24 cellular contexts compared by ENCODE assay signal in the genomic region with DNA sequence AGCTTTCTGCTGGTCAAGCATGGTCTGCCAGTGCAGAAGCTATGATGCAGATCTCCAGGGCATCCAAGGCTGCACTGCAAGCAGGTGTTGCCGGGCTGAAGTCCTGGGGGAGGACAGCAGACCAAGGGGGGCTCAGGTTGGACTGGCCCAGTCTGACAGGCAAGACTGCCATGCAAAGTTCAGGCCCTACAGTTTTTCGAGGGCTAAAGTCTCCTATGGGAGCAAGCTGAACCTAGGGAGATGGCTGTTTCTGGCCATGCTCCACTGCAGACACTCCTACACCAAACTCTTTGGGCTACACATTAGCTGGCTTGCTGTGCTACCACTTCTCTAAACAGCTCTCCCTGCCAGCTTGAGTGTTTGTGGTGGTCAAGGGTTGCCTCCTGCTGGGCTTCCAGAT.
"Had no signal": no experiment of that assay in that cellular context is flagged by ENCODE, and none has a peak within 500 bp of the region (broad histone marks: within the 10 kb centered on the region; RNA-seq: fewer than 3 reads in every experiment).

No MANE protein-coding gene starts in this region.

- H3K9me3 ChIP-seq: neutrophil, tibial artery had no signal

- H3K27ac ChIP-seq: breast epithelium, esophagus muscularis mucosa, foreskin keratinocyte, heart left ventricle, neutrophil, skin epidermis, stomach, tibial artery, WERI-Rb-1 had no signal

- H3K4me1 ChIP-seq: breast epithelium, esophagus muscularis mucosa, foreskin keratinocyte, heart left ventricle, stomach had no signal

- DNase-seq: activated CD4-positive, alpha-beta T cell treated with anti-CD3 and anti-CD28 coated beads, Interleukin-2, amount 10 ng/mL, durations not matched to agents 24 days and 14 days; activated CD4-positive, CD25-positive, alpha-beta regulatory T cell treated with anti-CD3 and anti-CD28 coated beads, Interleukin-2, amount 50 U/mL, for 72 hours; activated CD8-positive, alpha-beta T cell treated with anti-CD3 and anti-CD28 coated beads for 36 hours; activated gamma-delta T cell treated with Interleukin-2 at 50 U/mL for 16 hours; activated T-cell treated with anti-CD3 and anti-CD28 coated beads, Interleukin-2, amount 50 U/mL, for 4 hours; dermis blood vessel endothelial cell; effector CD4-positive, alpha-beta T cell; foreskin keratinocyte; heart left ventricle; hypothalamus; immature natural killer cell; kidney; left colon; mammary epithelial cell; stimulated activated CD4-positive, alpha-beta T cell treated with anti-CD3 and anti-CD28 coated beads, Interleukin-12 subunit alpha, Interleukin-12 subunit beta, amount 100 ng/mL, for 4 hours; stimulated activated CD4-positive, alpha-beta T cell treated with anti-CD3 and anti-CD28 coated beads, Interleukin-4, amount 100 ng/mL, for 1 hour; stomach; T-helper 9 cell; tibial artery; WERI-Rb-1 had no signal

- H3K36me3 ChIP-seq: breast epithelium, esophagus muscularis mucosa, heart left ventricle, neutrophil, stomach, tibial artery, WERI-Rb-1 had no signal

- H3K27me3 ChIP-seq: breast epithelium, esophagus muscularis mucosa, foreskin keratinocyte, heart left ventricle, neutrophil, stomach, tibial artery had no signal

- H3K4me3 ChIP-seq: breast epithelium, esophagus muscularis mucosa, heart left ventricle, skin epidermis, stomach, tibial artery had no signal

- FAIRE-seq: kidney had no signal
